Comparison of ENCODE assay signal across 27 cellular contexts in the genomic region with DNA sequence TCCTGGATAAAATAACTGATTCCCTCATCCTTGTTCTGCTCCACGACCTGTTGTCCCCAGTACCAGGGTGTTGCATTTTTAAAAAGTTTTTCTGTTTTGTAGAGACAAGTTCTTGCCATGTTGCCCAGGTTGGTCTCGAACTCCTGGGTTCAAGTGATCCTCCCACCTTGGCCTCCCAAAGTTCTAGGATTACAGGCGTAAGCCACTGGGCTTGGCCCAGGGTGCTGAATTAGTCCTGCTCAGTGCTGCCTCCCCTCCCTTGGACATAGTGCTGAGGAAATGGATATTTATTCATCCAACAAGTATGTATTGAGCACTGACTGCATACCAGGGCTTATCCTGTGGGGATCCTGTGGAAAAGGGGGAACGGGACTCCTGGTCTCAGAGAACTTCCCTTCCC.
"Had no signal": no experiment of that assay in that cellular context is flagged by ENCODE, and none has a peak within 500 bp of the region (broad histone marks: within the 10 kb centered on the region; RNA-seq: fewer than 3 reads in every experiment).

No MANE protein-coding gene starts in this region.

- DNase-seq: hypothalamus; immature natural killer cell; left ventricle myocardium inferior; naive B cell; natural killer cell; nephron progenitor cell; nucleus accumbens; pancreas; retina; right cardiac atrium; stimulated activated CD4-positive, alpha-beta T cell treated with anti-CD3 and anti-CD28 coated beads, Interleukin-12 subunit alpha, Interleukin-12 subunit beta, amount 100 ng/mL, for 4 hours; stimulated activated CD4-positive, alpha-beta T cell treated with anti-CD3 and anti-CD28 coated beads, Interleukin-15, amount 100 ng/mL, for 24 hours; stimulated activated CD4-positive, alpha-beta T cell treated with anti-CD3 and anti-CD28 coated beads, Interleukin-2, amount 100 ng/mL, for 24 hours; stimulated activated CD4-positive, alpha-beta T cell treated with anti-CD3 and anti-CD28 coated beads, Interleukin-4, amount 100 ng/mL, for 1 hour; stimulated activated naive B cell treated with anti-CD40 and anti-IgM and Interleukin-4, amounts not matched to agents 10 μg/mL and 1 μg/mL and 100 μg/mL, for 72 hours; stimulated activated naive CD8-positive, alpha-beta T cell treated with anti-CD3 and anti-CD28 coated beads, Interleukin-15, Interleukin-2, amounts not matched to agents 100 U/mL and 50 U/mL, for 24 hours; stomach; testis; thyroid gland; transverse colon had no signal

- H3K4me3 ChIP-seq: left ventricle myocardium inferior, lung, pancreas, prostate gland, skin epidermis, stomach, testis, thyroid gland, transverse colon, upper lobe of left lung, vagina had no signal

- H3K27me3 ChIP-seq: pancreas, testis, thyroid gland, upper lobe of left lung, vagina had no signal

- ATAC-seq: natural killer cell; pancreas; right cardiac atrium; sciatic nerve; stimulated activated naive B cell treated with anti-CD40 and anti-IgM and Interleukin-4, amounts not matched to agents 10 μg/mL and 1 μg/mL and 100 μg/mL, for 72 hours; stimulated activated naive CD8-positive, alpha-beta T cell treated with anti-CD3 and anti-CD28 coated beads, Interleukin-15, Interleukin-2, amounts not matched to agents 100 U/mL and 50 U/mL, for 24 hours had no signal

- H3K27ac Mint-ChIP-seq: immature natural killer cell; naive B cell; natural killer cell; nephron progenitor cell; stimulated activated naive B cell treated with anti-CD40 and anti-IgM and Interleukin-4, amounts not matched to agents 10 μg/mL and 1 μg/mL and 100 μg/mL, for 72 hours had no signal

- H3K36me3 ChIP-seq: left ventricle myocardium inferior, pancreas, prostate gland, stomach, thyroid gland, transverse colon, upper lobe of left lung, vagina had no signal

- H3K36me3 Mint-ChIP-seq: immature natural killer cell; naive B cell; natural killer cell; stimulated activated naive B cell treated with anti-CD40 and anti-IgM and Interleukin-4, amounts not matched to agents 10 μg/mL and 1 μg/mL and 100 μg/mL, for 72 hours had no signal

- FAIRE-seq: islet of Langerhans, pancreas had no signal

- H3K4me1 Mint-ChIP-seq: immature natural killer cell; naive B cell; natural killer cell; stimulated activated naive B cell treated with anti-CD40 and anti-IgM and Interleukin-4, amounts not matched to agents 10 μg/mL and 1 μg/mL and 100 μg/mL, for 72 hours had no signal

- H3K4me3 Mint-ChIP-seq: immature natural killer cell; naive B cell; natural killer cell; nephron progenitor cell; stimulated activated naive B cell treated with anti-CD40 and anti-IgM and Interleukin-4, amounts not matched to agents 10 μg/mL and 1 μg/mL and 100 μg/mL, for 72 hours had no signal

- H3K4me1 ChIP-seq: left ventricle myocardium inferior, pancreas, prostate gland, stomach, testis, thyroid gland, transverse colon, upper lobe of left lung, vagina had no signal

- H3K9me3 Mint-ChIP-seq: natural killer cell, nephron progenitor cell had no signal

- H3K27ac ChIP-seq: left ventricle myocardium inferior, pancreas, prostate gland, skin epidermis, stomach, testis, thyroid gland, transverse colon, upper lobe of left lung, vagina had no signal

- H3K9me3 ChIP-seq: left ventricle myocardium inferior, pancreas, prostate gland, testis, thyroid gland, transverse colon, upper lobe of left lung, vagina had no signal
